19 cellular contexts compared by ENCODE assay signal in the genomic region with DNA sequence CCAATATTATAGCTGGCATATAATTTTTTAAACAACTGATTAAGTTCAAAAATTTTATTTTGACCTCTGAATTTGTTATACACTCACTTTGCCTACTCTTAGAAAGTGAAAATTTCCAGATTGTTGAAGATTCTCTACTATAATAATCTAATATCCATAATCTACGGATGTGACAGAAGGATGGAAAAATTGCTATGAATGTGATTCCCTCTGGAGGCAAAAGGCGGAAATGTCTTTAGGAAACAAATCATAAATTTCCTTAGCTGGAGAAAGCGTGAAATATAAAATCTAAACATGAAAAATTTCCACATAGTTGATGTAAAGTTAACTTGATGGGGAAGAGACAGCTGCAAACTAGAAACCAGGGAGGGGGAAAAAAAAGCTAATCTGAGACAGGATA.
A peak's percentile ranks its signal among the peaks of the same experiment; 100 is the strongest.
DNase-seq lines count a peak whose midpoint lies in the region; ATAC-seq, FAIRE-seq and TF ChIP-seq lines count a peak whose summit lies in the region.
"Had no signal": no experiment of that assay in that cellular context is flagged by ENCODE, and none has a peak within 500 bp of the region (broad histone marks: within the 10 kb centered on the region; RNA-seq: fewer than 3 reads in every experiment).

No MANE protein-coding gene starts in this region.

- in situ Hi-C loops in SK-MEL-5 (cut with HindIII; ENCODE audit: low pct_unique_long_range_greater_than_20kb, low sequenced_read_pairs) = no loop called here

- intact Hi-C loops in right cardiac atrium (cut with DNase I) = no loop called here

- TF ChIP-seq CTCF in upper lobe of left lung (IDR thresholded peaks at IDR 0.05) = no peak

- H3K4me3 ChIP-seq in right cardiac atrium (ENCODE audit: low read length) (no peak overlapping the region), upper lobe of left lung (no peak overlapping the region)
- H3K4me3 ChIP-seq: A549 had no signal

- ATAC-seq in right cardiac atrium = no peak
- no peak for ATAC-seq in upper lobe of left lung (ENCODE audit: low FRiP score in 2 of 2)
- ATAC-seq: A549 had no signal

- H3K4me1 ChIP-seq in right cardiac atrium (ENCODE audit: control insufficient read depth, insufficient read depth, low read length) = no peaks in the 10 kb centered on the region
- H3K4me1 ChIP-seq in upper lobe of left lung = no peaks in the 10 kb centered on the region
- H3K4me1 ChIP-seq: A549, BE2C had no signal

- 73% methylated on average over 3 of the region's 3 CpGs for WGBS in right cardiac atrium
- WGBS in upper lobe of left lung, 2 donors = 76 to 77% methylated on average over 3 of the region's 3 CpGs

- H3K9me3 ChIP-seq in right cardiac atrium (ENCODE audit: control insufficient read depth, low read length) (no peaks in the 10 kb centered on the region), upper lobe of left lung (no peaks in the 10 kb centered on the region)
- H3K9me3 ChIP-seq: A549, BE2C had no signal

- no peak for TF ChIP-seq POLR2A in upper lobe of left lung (IDR thresholded peaks at IDR 0.05)

- peak; percentile 9 for DNase-seq in DMS53 treated with DMSO at 0.1 percent for 48 hours (lab: John Stamatoyannopoulos, UW; ENCODE audit: unreplicated experiment)
- peak; percentile 10 for DNase-seq in SK-MEL-5 (ENCODE audit: low read depth, low spot score)
- DNase-seq in globus pallidus (ENCODE audit: low spot score) = peak; percentile 24
- DNase-seq in right cardiac atrium = no peak
- no peak for DNase-seq in SW 1271 (lab: John Stamatoyannopoulos, UW)
- no peak for DNase-seq in upper lobe of left lung
- DNase-seq: BE2C; CD4-positive, CD25-positive, alpha-beta regulatory T cell; GDM1; NCI-H1417 treated with DMSO at 0.1 percent for 48 hours; NCI-H187; NCI-H2107; NCI-H446 treated with DMSO at 0.1 percent for 48 hours; NCI-H69; SIG-M5 had no signal

- no peaks in the 10 kb centered on the region for H3K36me3 ChIP-seq in upper lobe of left lung
- H3K36me3 ChIP-seq: BE2C had no signal

- TF ChIP-seq EP300 in upper lobe of left lung (IDR thresholded peaks at IDR 0.05) = no peak

- FAIRE-seq in A204.1 (lab: Jason Lieb, UNC) = peak; percentile 59
- FAIRE-seq: A549, GM18507, H1 had no signal

- H3K27ac ChIP-seq in right cardiac atrium (ENCODE audit: low read length) (no peak overlapping the region), upper lobe of left lung (no peak overlapping the region)
- H3K27ac ChIP-seq: A549 had no signal

- no peaks in the 10 kb centered on the region for H3K27me3 ChIP-seq in right cardiac atrium (ENCODE audit: control insufficient read depth, insufficient read depth)
- H3K27me3 ChIP-seq in upper lobe of left lung = no peaks in the 10 kb centered on the region
- H3K27me3 ChIP-seq: BE2C had no signal

Comparison
In these comparisons a context has a peak if more than half of its experiments do, and no peak if none do; other contexts are left out.
1. DNase-seq: peak in DMS53 treated with DMSO at 0.1 percent for 48 hours (single experiment), SK-MEL-5 (single experiment) and globus pallidus (single experiment); none in right cardiac atrium (0 of 3), SW 1271 (0 of 2) and upper lobe of left lung (0 of 2).